In the genomic region with DNA sequence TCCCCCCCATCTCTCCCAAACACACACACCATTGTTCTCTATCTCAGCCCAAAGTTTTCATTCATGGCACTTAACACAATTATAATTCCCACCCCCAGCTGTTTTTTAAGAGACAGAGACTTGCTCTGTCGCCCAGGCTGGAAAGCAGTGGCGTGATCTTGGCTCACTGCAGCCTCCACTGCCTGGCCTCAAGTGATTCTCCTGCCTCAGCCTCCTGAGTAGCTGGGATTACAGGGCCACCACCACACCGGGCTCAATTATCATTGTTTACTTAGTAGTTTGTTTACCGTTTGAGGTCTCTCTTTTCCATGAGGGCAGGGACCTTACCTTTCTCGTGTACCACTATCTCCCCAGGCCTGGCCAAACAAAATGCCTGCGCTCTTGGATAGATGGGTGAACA, we compare ENCODE assay signal across 24 cellular contexts.
DNase-seq lines count a peak whose midpoint lies in the region; ATAC-seq and TF ChIP-seq lines count a peak whose summit lies in the region.
"Had no signal": no experiment of that assay in that cellular context is flagged by ENCODE, and none has a peak within 500 bp of the region (broad histone marks: within the 10 kb centered on the region; RNA-seq: fewer than 3 reads in every experiment).

No MANE protein-coding gene starts in this region.

- no peak overlapping the region for H3K4me3 Mint-ChIP-seq in endothelial cell (ENCODE audit: unreplicated experiment)
- no peak overlapping the region for H3K4me3 Mint-ChIP-seq in naive thymus-derived CD8-positive, alpha-beta T cell
- H3K4me3 Mint-ChIP-seq: CD14-positive monocyte; CD4-positive, alpha-beta memory T cell; CD4-positive, CD25-positive, alpha-beta regulatory T cell; CD8-positive, alpha-beta memory T cell had no signal

- WGBS in mesodermal cell (ENCODE audit: insufficient coverage in 2 of 2), 2 experiments: 93% methylated on average over 4 to 6 of the region's 6 CpGs

- H3K36me3 Mint-ChIP-seq in endothelial cell (ENCODE audit: low read depth, unreplicated experiment): no peaks in the 10 kb centered on the region
- no peaks in the 10 kb centered on the region for H3K36me3 Mint-ChIP-seq in naive thymus-derived CD8-positive, alpha-beta T cell
- H3K36me3 Mint-ChIP-seq: CD14-positive monocyte; CD4-positive, alpha-beta memory T cell; CD8-positive, alpha-beta memory T cell had no signal

- no peaks in the 10 kb centered on the region for H3K36me3 ChIP-seq in mesodermal cell (ENCODE audit: control insufficient read depth, insufficient read depth, low read length)
- no peaks in the 10 kb centered on the region for H3K36me3 ChIP-seq in Peyer's patch
- H3K36me3 ChIP-seq: BE2C, BLaER1 had no signal

- TF ChIP-seq CTCF in endothelial cell (IDR thresholded peaks at IDR 0.05; ENCODE audit: unreplicated experiment) (no peak), Peyer's patch (IDR thresholded peaks at IDR 0.05) (no peak)

- no peak overlapping the region for H3K4me3 ChIP-seq in mesodermal cell (ENCODE audit: extremely low read depth, insufficient read depth, low read length, poor library complexity, severe bottlenecking)
- H3K4me3 ChIP-seq in Peyer's patch: no peak overlapping the region
- H3K4me3 ChIP-seq: BLaER1, GM12878 had no signal

- POLR2A ChIA-PET in naive thymus-derived CD8-positive, alpha-beta T cell (lab: Charles Lee): no interaction called here

- H3K27ac ChIP-seq in mesodermal cell (ENCODE audit: low read depth, low read length, severe bottlenecking): peak overlapping the region; percentile 49
- H3K27ac ChIP-seq in Peyer's patch: no peak overlapping the region
- H3K27ac ChIP-seq: BLaER1 had no signal

- H3K27ac Mint-ChIP-seq in endothelial cell (ENCODE audit: unreplicated experiment): peak overlapping the region; percentile 62
- H3K27ac Mint-ChIP-seq in naive thymus-derived CD8-positive, alpha-beta T cell: no peak overlapping the region
- H3K27ac Mint-ChIP-seq: CD4-positive, alpha-beta memory T cell; CD8-positive, alpha-beta memory T cell had no signal

- no peak for TF ChIP-seq POLR2A in Peyer's patch (IDR thresholded peaks at IDR 0.05)

- no peak for ATAC-seq in naive thymus-derived CD8-positive, alpha-beta T cell
- ATAC-seq: GM12878 had no signal

- H3K4me1 Mint-ChIP-seq in endothelial cell (ENCODE audit: unreplicated experiment): peaks cover 16% of the 10 kb centered on the region
- H3K4me1 Mint-ChIP-seq in naive thymus-derived CD8-positive, alpha-beta T cell: no peaks in the 10 kb centered on the region
- H3K4me1 Mint-ChIP-seq: CD14-positive monocyte; CD4-positive, alpha-beta memory T cell; CD4-positive, CD25-positive, alpha-beta regulatory T cell; CD8-positive, alpha-beta memory T cell had no signal

- H3K27me3 Mint-ChIP-seq in endothelial cell (ENCODE audit: unreplicated experiment): peaks cover 3% of the 10 kb centered on the region
- no peaks in the 10 kb centered on the region for H3K27me3 Mint-ChIP-seq in naive thymus-derived CD8-positive, alpha-beta T cell
- H3K27me3 Mint-ChIP-seq: CD4-positive, alpha-beta memory T cell; CD4-positive, CD25-positive, alpha-beta regulatory T cell; CD8-positive, alpha-beta memory T cell had no signal

- H3K27me3 ChIP-seq in Peyer's patch: no peaks in the 10 kb centered on the region
- H3K27me3 ChIP-seq: BE2C, BLaER1 had no signal

- H3K4me1 ChIP-seq in mesodermal cell (ENCODE audit: control insufficient read depth, insufficient read depth, low read length, poor library complexity, severe bottlenecking): no peaks in the 10 kb centered on the region
- no peaks in the 10 kb centered on the region for H3K4me1 ChIP-seq in Peyer's patch
- H3K4me1 ChIP-seq: BE2C, BLaER1 had no signal

- no peak for DNase-seq in endothelial cell (ENCODE audit: low spot score)
- DNase-seq in pons (ENCODE audit: low spot score): peak; percentile 43
- no peak for DNase-seq in Peyer's patch
- DNase-seq in SW480 (ENCODE audit: low spot score): no peak
- DNase-seq in naive thymus-derived CD8-positive, alpha-beta T cell: no peak
- DNase-seq: 8988T; ACHN; BE2C; C1 segment of cervical spinal cord; CD4-positive, alpha-beta memory T cell; CD4-positive, CD25-positive, alpha-beta regulatory T cell; CD8-positive, alpha-beta memory T cell; COR-L47; DMS 273 treated with DMSO at 0.1 percent for 48 hours; DMS153; DMS53; DMS79; DND-41; EL; GDM1 had no signal

- H3K9me3 Mint-ChIP-seq in endothelial cell (ENCODE audit: unreplicated experiment): no peaks in the 10 kb centered on the region
- peaks cover 0 to 2% (median 0%) of the 10 kb centered on the region in 9 donors for H3K9me3 Mint-ChIP-seq in naive thymus-derived CD8-positive, alpha-beta T cell
- H3K9me3 Mint-ChIP-seq: CD4-positive, alpha-beta memory T cell; CD4-positive, CD25-positive, alpha-beta regulatory T cell; CD8-positive, alpha-beta memory T cell had no signal

- H3K9me3 ChIP-seq in mesodermal cell (ENCODE audit: control insufficient read depth, low read length): no peaks in the 10 kb centered on the region
- H3K9me3 ChIP-seq in Peyer's patch: no peaks in the 10 kb centered on the region
- H3K9me3 ChIP-seq: BE2C, BLaER1 had no signal
